Comparison of ENCODE assay signal across 9 cellular contexts in the genomic region with DNA sequence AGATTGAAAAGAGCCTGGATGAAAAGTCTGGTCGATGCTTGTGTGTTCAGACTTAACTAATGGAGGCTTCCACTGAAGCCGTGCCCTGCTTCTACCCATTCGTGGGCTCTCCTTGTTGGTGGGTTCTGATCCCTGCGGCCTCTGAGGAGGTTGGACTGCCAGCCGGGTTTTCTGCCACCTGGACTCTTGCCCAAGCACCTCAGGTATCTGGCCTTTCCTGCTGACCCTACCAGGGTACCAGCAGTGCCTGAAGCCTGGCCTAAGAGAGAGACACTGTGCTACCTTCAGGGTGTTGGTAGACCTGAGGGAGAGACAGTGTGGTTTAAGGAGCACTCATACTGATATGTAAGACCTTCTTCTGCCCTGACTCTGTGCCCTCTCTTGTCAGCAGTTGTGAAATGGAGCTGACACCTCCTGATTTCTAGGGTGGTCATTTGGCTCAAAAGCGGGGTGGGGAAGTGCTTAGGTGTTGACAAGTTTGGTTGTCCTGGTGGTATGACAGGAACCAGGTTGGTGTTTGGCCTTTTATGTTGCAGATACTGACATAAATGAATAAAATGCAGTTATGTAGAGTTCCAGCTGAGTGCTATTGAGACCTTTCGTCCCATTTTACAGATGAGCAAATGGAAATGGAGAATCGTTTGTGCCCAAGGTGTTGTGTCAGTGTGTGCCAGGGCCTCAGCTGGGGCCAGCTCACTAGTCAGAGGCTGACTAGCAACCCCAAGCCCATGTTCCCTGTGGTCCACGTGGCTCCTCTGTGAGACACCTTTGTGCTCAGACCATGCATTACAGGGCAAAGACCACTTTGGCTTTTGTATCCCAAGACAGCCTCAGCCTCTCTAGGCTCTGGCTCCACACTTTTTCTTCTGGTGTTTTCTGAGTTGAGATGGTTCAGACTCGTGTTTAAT. TPM values are rescaled to one million over a fixed set of nuclear protein-coding genes. Genes with fewer than 3 reads are reported as not detected.
A peak's percentile ranks its signal among the peaks of the same experiment; 100 is the strongest.
DNase-seq lines count a peak whose midpoint lies in the region; ATAC-seq and TF ChIP-seq lines count a peak whose summit lies in the region.
"Had no signal": no experiment of that assay in that cellular context is flagged by ENCODE, and none has a peak within 500 bp of the region (broad histone marks: within the 10 kb centered on the region; RNA-seq: fewer than 3 reads in every experiment).

No MANE protein-coding gene starts in this region.

- no peak overlapping the region for H3K4me3 ChIP-seq in SK-N-SH (ENCODE audit: low read depth in 2 of 2, low read length in 1 of 2)
- peak overlapping the region in 1 of 2 donors; percentile 88 for H3K4me3 ChIP-seq in left lung
- H3K4me3 ChIP-seq in stomach smooth muscle (ENCODE audit: low read length in 2 of 2) = peak overlapping the region in 1 of 2 donors; percentile 29

- H3K4me2 ChIP-seq in SK-N-SH = peak overlapping the region; percentile 100; the same call in 1 of the 2 replicates

- peaks cover 5 to 6% of the 10 kb centered on the region in 2 experiments for H3K36me3 ChIP-seq in SK-N-SH (replicated peaks in 1 of 2; ENCODE audit: control insufficient read depth in 1 of 2, insufficient read depth in 2 of 2, low read length in 1 of 2)
- H3K36me3 ChIP-seq in left lung = no peaks in the 10 kb centered on the region
- peaks cover 0 to 5% of the 10 kb centered on the region in 2 donors for H3K36me3 ChIP-seq in stomach smooth muscle (ENCODE audit: control insufficient read depth in 2 of 2, insufficient read depth in 2 of 2, low read length in 2 of 2)

- no peaks in the 10 kb centered on the region for H3K9me2 ChIP-seq in SK-N-SH

- no peak overlapping the region for H2AFZ ChIP-seq in SK-N-SH (ENCODE audit: low read depth)

- no peaks in the 10 kb centered on the region for H3F3A ChIP-seq in SK-N-SH (replicated peaks; ENCODE audit: insufficient read depth)

- H3K4me3 Mint-ChIP-seq in activated naive CD4-positive, alpha-beta T cell treated with anti-CD3 and anti-CD28 coated beads, Interleukin-2, amount 50 U/mL, for 24 hours = peak overlapping the region; percentile 90

- POLR2A ChIA-PET in SK-N-SH (lab: Yijun Ruan, JAX) = no interaction called here

- H3K27ac ChIP-seq in SK-N-SH (ENCODE audit: low read depth in 2 of 2, low read length in 1 of 2) (no peak overlapping the region; a peak in 1 of 4 replicates), left lung (peak overlapping the region; percentile 92 to 96), stomach smooth muscle (ENCODE audit: low read length) (peak overlapping the region; percentile 46)
- H3K27ac ChIP-seq: 22Rv1 had no signal

- H3K4me1 Mint-ChIP-seq in activated naive CD4-positive, alpha-beta T cell treated with anti-CD3 and anti-CD28 coated beads, Interleukin-2, amount 50 U/mL, for 24 hours = peaks cover 80% of the 10 kb centered on the region

- peak overlapping the region; percentile 100 for H3K27ac Mint-ChIP-seq in activated naive CD4-positive, alpha-beta T cell treated with anti-CD3 and anti-CD28 coated beads, Interleukin-2, amount 50 U/mL, for 24 hours

- no peak overlapping the region for H3K9ac ChIP-seq in SK-N-SH
- peak overlapping the region; percentile 30 to 36 for H3K9ac ChIP-seq in stomach smooth muscle (ENCODE audit: low read length in 2 of 2)

- H3K9me3 ChIP-seq in SK-N-SH (no peaks in the 10 kb centered on the region), left lung (no peaks in the 10 kb centered on the region), stomach smooth muscle (ENCODE audit: control insufficient read depth in 2 of 2, low read length in 2 of 2) (no peaks in the 10 kb centered on the region)

- no peaks in the 10 kb centered on the region for H3K27me3 Mint-ChIP-seq in activated naive CD4-positive, alpha-beta T cell treated with anti-CD3 and anti-CD28 coated beads, Interleukin-2, amount 50 U/mL, for 24 hours

- peaks cover 81% of the 10 kb centered on the region for H3K79me2 ChIP-seq in SK-N-SH (ENCODE audit: insufficient read depth)

- CTCF ChIA-PET in SK-N-SH (lab: Yijun Ruan, JAX) = interaction anchor here (0.7 to 2.7 kb wide), 3 partner anchors 33 to 200 kb away, joined by 3 to 11 read pairs (median 3); partner anchors contain the start of gene LPIN3

- no peak for TF ChIP-seq CTCF in SK-N-SH (IDR thresholded peaks at IDR 0.05)
- no peak for TF ChIP-seq CTCF in left lung (IDR thresholded peaks at IDR 0.05)

- intact Hi-C loops in left lung (cut with DNase I) = no loop called here

- no peaks in the 10 kb centered on the region for H3K9me3 Mint-ChIP-seq in activated naive CD4-positive, alpha-beta T cell treated with anti-CD3 and anti-CD28 coated beads, Interleukin-2, amount 50 U/mL, for 24 hours

- no peak for TF ChIP-seq EP300 in SK-N-SH (IDR thresholded peaks at IDR 0.05; ENCODE audit: borderline replicate concordance in 1 of 2, low read depth in 1 of 2, low read length in 1 of 2)

- DNase-seq in SK-N-SH (no peak), left lung (peak in 1 of 2 donors; percentile 12), NCI-H146 (lab: John Stamatoyannopoulos, UW) (no peak)

- H4K20me1 ChIP-seq in SK-N-SH (ENCODE audit: insufficient read depth) = peaks cover 73% of the 10 kb centered on the region

- no peaks in the 10 kb centered on the region for H3K36me3 Mint-ChIP-seq in activated naive CD4-positive, alpha-beta T cell treated with anti-CD3 and anti-CD28 coated beads, Interleukin-2, amount 50 U/mL, for 24 hours

- H3K4me1 ChIP-seq in SK-N-SH (ENCODE audit: control insufficient read depth in 1 of 2, insufficient read depth in 2 of 2, low read depth in 1 of 2, low read length in 1 of 2) = peaks cover 9 to 55% of the 10 kb centered on the region in 2 experiments; a peak in 3 of 4 replicates
- H3K4me1 ChIP-seq in left lung = peaks cover 38 to 85% of the 10 kb centered on the region in 2 donors
- H3K4me1 ChIP-seq in stomach smooth muscle (ENCODE audit: control insufficient read depth, insufficient read depth, low read length) = peaks cover 62% of the 10 kb centered on the region

- 84% methylated on average over 10 of the region's 10 CpGs for WGBS in SK-N-SH (ENCODE audit: low lambda C conversion rate)

- no peak for TF ChIP-seq RAD21 in SK-N-SH (IDR thresholded peaks at IDR 0.05; ENCODE audit: low read length)

- H3K27me3 ChIP-seq in SK-N-SH (ENCODE audit: insufficient read depth) (no peaks in the 10 kb centered on the region), left lung (peaks cover 0 to 33% of the 10 kb centered on the region in 2 donors), stomach smooth muscle (ENCODE audit: control insufficient read depth in 1 of 2, insufficient read depth in 2 of 2, low read length in 2 of 2) (no peaks in the 10 kb centered on the region)

- ATAC-seq in SK-N-SH treated with all-trans-retinoic acid at 6 μM for 48 hours = no peak
- no peak for ATAC-seq in left lung
- ATAC-seq in GM18520 (IDR thresholded peaks at IDR 0.05; ENCODE audit: unreplicated experiment) = no peak
- ATAC-seq in GM19452 (IDR thresholded peaks at IDR 0.05; ENCODE audit: unreplicated experiment) = no peak

TF ChIP-seq in SK-N-SH, 30 proteins besides CTCF, POLR2A, EP300 and RAD21 (continues in another document):
- TF ChIP-seq RCOR1 (IDR thresholded peaks at IDR 0.05; ENCODE audit: low read length) (no peak), SIN3A (IDR thresholded peaks at IDR 0.05; ENCODE audit: borderline replicate concordance, low read depth, low read length) (no peak), POLR2AphosphoS5 (IDR thresholded peaks at IDR 0.05; ENCODE audit: low read depth, low read length) (no peak), TAF1 (IDR thresholded peaks at IDR 0.05; ENCODE audit: borderline replicate concordance, low read depth, low read length) (no peak), ELF1 (IDR thresholded peaks at IDR 0.05) (no peak)
- TF ChIP-seq, protein P1, sequence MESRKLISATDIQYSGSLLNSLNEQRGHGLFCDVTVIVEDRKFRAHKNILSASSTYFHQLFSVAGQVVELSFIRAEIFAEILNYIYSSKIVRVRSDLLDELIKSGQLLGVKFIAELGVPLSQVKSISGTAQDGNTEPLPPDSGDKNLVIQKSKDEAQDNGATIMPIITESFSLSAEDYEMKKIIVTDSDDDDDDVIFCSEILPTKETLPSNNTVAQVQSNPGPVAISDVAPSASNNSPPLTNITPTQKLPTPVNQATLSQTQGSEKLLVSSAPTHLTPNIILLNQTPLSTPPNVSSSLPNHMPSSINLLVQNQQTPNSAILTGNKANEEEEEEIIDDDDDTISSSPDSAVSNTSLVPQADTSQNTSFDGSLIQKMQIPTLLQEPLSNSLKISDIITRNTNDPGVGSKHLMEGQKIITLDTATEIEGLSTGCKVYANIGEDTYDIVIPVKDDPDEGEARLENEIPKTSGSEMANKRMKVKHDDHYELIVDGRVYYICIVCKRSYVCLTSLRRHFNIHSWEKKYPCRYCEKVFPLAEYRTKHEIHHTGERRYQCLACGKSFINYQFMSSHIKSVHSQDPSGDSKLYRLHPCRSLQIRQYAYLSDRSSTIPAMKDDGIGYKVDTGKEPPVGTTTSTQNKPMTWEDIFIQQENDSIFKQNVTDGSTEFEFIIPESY (IDR thresholded peaks at IDR 0.05; ENCODE audit: borderline replicate concordance, low read depth) = no peak

TF ChIP-seq in SK-N-SH treated with all-trans-retinoic acid at 6 μM for 48 hours, 23 proteins besides CTCF, POLR2A, EP300 and RAD21 (continues in another document):
- TF ChIP-seq ZFP3 (CRISPR knock-in tag; IDR thresholded peaks at IDR 0.05) (no peak), TOX (CRISPR knock-in tag; IDR thresholded peaks at IDR 0.05; ENCODE audit: borderline replicate concordance) (no peak), CSRNP3 (CRISPR knock-in tag; IDR thresholded peaks at IDR 0.05) (no peak)

RNA-seq across cellular contexts. Expression of gene PLCG1, which starts 3.1 kb away (rescaled TPM):
- 81.4 and 81.9 TPM in 2 replicates for polyA plus RNA-seq in SK-N-SH (2012; rRNA removed)
- polyA plus RNA-seq in SK-N-SH (2012; cell fraction: cytosol; rRNA removed) = 25.9 and 40.7 TPM in 2 replicates
- polyA plus RNA-seq in SK-N-SH (2012; cell fraction: nucleus; rRNA removed) = 413 and 515 TPM in 2 replicates
- 100 to 1,000 TPM in 1 of 2 donors, 10 to 100 TPM in 1; 64.9 to 121 TPM for total RNA-seq in left lung

Comparison
In these comparisons a context has a peak if more than half of its experiments do, and no peak if none do; other contexts are left out.
1. H3K27ac ChIP-seq: peak in left lung (2 of 2) and stomach smooth muscle (single experiment); none in SK-N-SH (0 of 2).